ENCODE assay signal across 1 cellular context in the genomic region with DNA sequence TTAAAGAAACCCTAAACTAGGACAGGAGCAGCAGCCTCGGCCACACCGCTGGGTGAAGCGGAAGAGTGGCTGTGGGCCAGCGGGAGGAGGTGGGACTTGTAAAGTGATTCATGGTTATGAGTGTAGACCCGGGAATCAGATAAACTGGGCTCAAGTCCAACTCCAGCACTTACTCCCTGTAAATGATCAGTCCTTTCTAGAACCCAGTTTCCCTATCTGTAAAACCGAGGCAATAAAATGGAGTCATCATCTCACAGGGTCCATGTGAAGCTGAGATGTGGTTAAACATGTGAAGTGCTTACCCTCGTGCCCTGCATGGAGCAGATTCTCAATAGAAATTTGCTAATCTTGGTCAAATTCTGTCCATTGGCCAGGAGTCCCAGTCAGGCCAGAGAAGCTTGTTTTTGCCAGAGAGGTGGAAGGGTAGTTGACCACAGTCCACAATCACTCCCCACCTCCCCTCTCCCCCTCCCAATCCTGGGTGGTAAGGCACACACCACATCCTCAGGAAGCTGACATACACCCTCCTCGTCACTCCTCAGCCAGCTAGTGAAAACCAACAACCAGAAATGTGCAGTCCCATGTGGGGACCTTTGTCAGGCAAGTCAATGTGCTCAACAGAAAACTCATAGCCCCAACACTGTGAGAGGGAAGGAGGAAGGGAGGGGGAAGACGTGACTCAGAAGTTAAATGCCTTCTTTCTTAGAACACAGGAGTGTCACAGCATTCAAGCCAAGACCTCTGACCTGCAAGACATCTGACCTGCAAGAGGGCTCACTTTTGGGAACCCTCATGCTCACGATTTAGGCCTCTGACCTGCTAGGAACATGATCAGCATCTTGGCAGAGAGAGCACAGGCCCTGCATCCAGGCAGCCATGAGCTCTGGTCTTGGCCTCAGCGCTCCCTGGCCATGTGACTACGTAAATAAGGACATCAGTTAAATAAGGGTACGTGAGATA.
TF ChIP-seq lines count a peak whose summit lies in the region.

No MANE protein-coding gene starts in this region.

TF ChIP-seq in GM23338, 12 proteins besides CTCF, POLR2A, EP300 and RAD21 (continued from another document):
- TF ChIP-seq ZNF462 (CRISPR knock-in tag; IDR thresholded peaks at IDR 0.05), result no peak
- no peak for TF ChIP-seq ZNF331 (CRISPR knock-in tag; IDR thresholded peaks at IDR 0.05; ENCODE audit: low read depth)
TF ChIP-seq in GM23338: peak in this region for 0.
